ENCODE assay signal across 8 cellular contexts in genomic region chr2:175168564-175168945, GRCh38. TPM values are rescaled to one million over a fixed set of nuclear protein-coding genes. Genes with fewer than 3 reads are reported as not detected.
A peak's percentile ranks its signal among the peaks of the same experiment; 100 is the strongest.
DNase-seq lines count a peak whose midpoint lies in the region; ATAC-seq and TF ChIP-seq lines count a peak whose summit lies in the region.

No MANE protein-coding gene starts in this region.

- no peaks in the 10 kb centered on the region for H3K27me3 ChIP-seq in H7 (ENCODE audit: control insufficient read depth, insufficient read depth, low read length)
- no peaks in the 10 kb centered on the region for H3K27me3 ChIP-seq in OCI-LY1 (ENCODE audit: insufficient read depth, low read length)
- no peaks in the 10 kb centered on the region for H3K27me3 ChIP-seq in esophagus muscularis mucosa

- TF ChIP-seq CTCF in OCI-LY1 (IDR thresholded peaks at IDR 0.05; ENCODE audit: low read length), result no peak
- no peak for TF ChIP-seq CTCF in esophagus muscularis mucosa (IDR thresholded peaks at IDR 0.05)

- H3K36me3 ChIP-seq in H7 (replicated peaks; ENCODE audit: control insufficient read depth, insufficient read depth, low read length) (no peaks in the 10 kb centered on the region), OCI-LY1 (ENCODE audit: insufficient read depth, low read length) (peaks cover 6% of the 10 kb centered on the region; the same call in 1 of the 2 replicates), esophagus muscularis mucosa (peaks cover 0 to 11% (median 5%) of the 10 kb centered on the region in 4 donors)

- H3K9ac ChIP-seq in OCI-LY1 (ENCODE audit: low read length), result peak overlapping the region; percentile 70

- DNase-seq in H7 (no peak), esophagus muscularis mucosa (ENCODE audit: extremely low spot score) (no peak), skeletal muscle cell (ENCODE audit: low read depth) (no peak), GF-D8 (lab: John Stamatoyannopoulos, UW) (no peak), NCI-H2107 treated with DMSO at 0.1 percent for 48 hours (lab: John Stamatoyannopoulos, UW; ENCODE audit: unreplicated experiment) (no peak), NAMALWA (ENCODE audit: low spot score) (no peak)

- no peaks in the 10 kb centered on the region for H3K9me3 ChIP-seq in OCI-LY1 (ENCODE audit: low read length)
- H3K9me3 ChIP-seq in esophagus muscularis mucosa, result no peaks in the 10 kb centered on the region

- peak overlapping the region; percentile 68 for H3K4me2 ChIP-seq in OCI-LY1 (ENCODE audit: low read length)

- WGBS in esophagus muscularis mucosa, result 0% methylated on average over 8 of the region's 11 CpGs

- H3F3A ChIP-seq in OCI-LY1 (ENCODE audit: insufficient read depth, low read length), result no peaks in the 10 kb centered on the region

- peaks cover 42% of the 10 kb centered on the region for H3K79me2 ChIP-seq in OCI-LY1 (ENCODE audit: insufficient read depth, low read length)

- H2AFZ ChIP-seq in OCI-LY1 (ENCODE audit: low read length), result no peak overlapping the region

- ATAC-seq in GM18499 (IDR thresholded peaks at IDR 0.05; ENCODE audit: insufficient read depth, unreplicated experiment), result peak; percentile 9

- H3K4me1 ChIP-seq in OCI-LY1 (ENCODE audit: insufficient read depth, low read length, severe bottlenecking) (peaks cover 29% of the 10 kb centered on the region), esophagus muscularis mucosa (peaks cover 13 to 31% (median 27%) of the 10 kb centered on the region in 4 donors)

- intact Hi-C loops in esophagus muscularis mucosa (cut with DNase I), result no loop called here

- no peak for TF ChIP-seq EP300 in esophagus muscularis mucosa (IDR thresholded peaks at IDR 0.05)

- H3K27ac ChIP-seq in OCI-LY1 (ENCODE audit: low read depth, low read length, poor library complexity, severe bottlenecking), result peak overlapping the region; percentile 48
- peak overlapping the region; percentile 94 to 99 (median 96) for H3K27ac ChIP-seq in esophagus muscularis mucosa (replicated peaks in 1 of 4)

- no peaks in the 10 kb centered on the region for H3K9me2 ChIP-seq in OCI-LY1 (ENCODE audit: low read depth, low read length)

- no peaks in the 10 kb centered on the region for H4K20me1 ChIP-seq in OCI-LY1 (ENCODE audit: insufficient read depth, low read length)

- peak overlapping the region; percentile 80 for H3K4me3 ChIP-seq in H7 (ENCODE audit: insufficient read depth, low read depth, low read length)
- H3K4me3 ChIP-seq in OCI-LY1 (ENCODE audit: low read depth, low read length, poor library complexity, severe bottlenecking), result peak overlapping the region; percentile 69
- H3K4me3 ChIP-seq in esophagus muscularis mucosa, result peak overlapping the region; percentile 92 to 99 (median 94)
- peak overlapping the region; percentile 99 for H3K4me3 ChIP-seq in skeletal muscle cell (ENCODE audit: low read depth, low read length)

- peak; percentile 50 for TF ChIP-seq POLR2A in esophagus muscularis mucosa (IDR thresholded peaks at IDR 0.05; ENCODE audit: low read depth)

RNA-seq across cellular contexts. Expression of gene ATF2, which starts 0.6 kb away (rescaled TPM):
- 37.0 and 43.7 TPM in 2 replicates for total RNA-seq in H7 (2014; rRNA removed; shearing (Covaris generic))
- total RNA-seq in esophagus muscularis mucosa, result 10 to 100 TPM; 36.5 to 48.6 (median 43.5) TPM

RNA-seq across cellular contexts. Expression of gene ATP5MC3, which starts 13.0 kb away (rescaled TPM):
- total RNA-seq in H7 (2014; rRNA removed; shearing (Covaris generic)), result 334 and 437 TPM in 2 replicates
- 100 to 1,000 TPM; 123 to 141 (median 133) TPM for total RNA-seq in esophagus muscularis mucosa
